Comparison of ENCODE assay signal across 24 cellular contexts in the genomic region with DNA sequence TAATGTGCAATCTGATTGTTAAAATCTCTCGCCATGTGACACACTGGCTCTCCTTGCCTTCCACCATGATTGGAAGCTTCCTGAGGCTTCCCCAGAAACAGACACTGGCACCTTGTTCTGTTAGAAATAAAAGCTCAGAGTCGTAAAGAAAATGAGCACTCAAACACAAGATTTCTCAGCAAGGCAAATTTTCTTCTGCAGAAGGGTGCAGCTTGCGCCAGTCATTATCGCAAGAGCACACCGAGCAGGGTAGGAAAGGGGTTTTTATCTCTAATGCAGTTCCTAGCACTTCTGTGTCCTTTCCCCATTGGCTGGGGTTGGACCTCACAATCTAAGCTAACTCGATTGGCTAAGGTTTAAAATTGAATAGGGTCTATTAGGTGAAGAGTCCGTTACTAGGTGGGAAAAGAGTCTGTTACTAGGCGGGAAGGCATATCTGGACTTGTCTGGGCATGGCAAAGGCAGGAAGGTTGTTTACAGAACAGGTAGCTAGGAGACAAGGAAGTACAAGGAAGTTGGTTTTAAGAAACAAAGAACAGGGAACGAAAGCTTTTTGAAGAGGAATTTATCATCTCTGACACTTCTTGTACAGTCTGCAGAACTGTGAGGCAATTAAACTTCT.
DNase-seq lines count a peak whose midpoint lies in the region; ATAC-seq and TF ChIP-seq lines count a peak whose summit lies in the region.
"Had no signal": no experiment of that assay in that cellular context is flagged by ENCODE, and none has a peak within 500 bp of the region (broad histone marks: within the 10 kb centered on the region; RNA-seq: fewer than 3 reads in every experiment).

No MANE protein-coding gene starts in this region.

- TF ChIP-seq EP300 in SK-N-SH (IDR thresholded peaks at IDR 0.05; ENCODE audit: borderline replicate concordance in 1 of 2, low read depth in 1 of 2, low read length in 1 of 2) = no peak

- no peaks in the 10 kb centered on the region for H3F3A ChIP-seq in SK-N-SH (replicated peaks; ENCODE audit: insufficient read depth)

- no peaks in the 10 kb centered on the region for H3K27me3 Mint-ChIP-seq in type B pancreatic cell
- H3K27me3 Mint-ChIP-seq in activated naive CD8-positive, alpha-beta T cell treated with anti-CD3 and anti-CD28 coated beads for 36 hours = no peaks in the 10 kb centered on the region
- H3K27me3 Mint-ChIP-seq: activated CD4-positive, alpha-beta T cell treated with anti-CD3 and anti-CD28 coated beads for 36 hours; B cell; effector memory CD8-positive, alpha-beta T cell; stimulated activated naive CD8-positive, alpha-beta T cell treated with anti-CD3 and anti-CD28 coated beads, Interleukin-15, amount 100 ng/mL, for 72 hours had no signal

- ATAC-seq in SK-N-SH treated with all-trans-retinoic acid at 6 μM for 48 hours (no peak), esophagus mucosa (peak; percentile 23)
- ATAC-seq: A549; activated CD4-positive, alpha-beta T cell treated with anti-CD3 and anti-CD28 coated beads for 36 hours; activated T-cell treated with anti-CD3 and anti-CD28 coated beads, Interleukin-2, amount 50 U/mL, for 4 hours; effector memory CD8-positive, alpha-beta T cell; mucosa of descending colon; Panc1; stimulated activated naive CD8-positive, alpha-beta T cell treated with anti-CD3 and anti-CD28 coated beads, Interleukin-15, amount 100 ng/mL, for 72 hours had no signal

- no peak overlapping the region for H3K4me2 ChIP-seq in SK-N-SH
- H3K4me2 ChIP-seq: A549 had no signal

- no peaks in the 10 kb centered on the region for H3K9me3 ChIP-seq in SK-N-SH
- H3K9me3 ChIP-seq: colonic mucosa, prostate gland had no signal

- DNase-seq in SK-N-SH (no peak), NCI-H69 (lab: John Stamatoyannopoulos, UW) (peak; percentile 79), type B pancreatic cell (ENCODE audit: extremely low spot score, unreplicated experiment) (no peak), AG20443 (ENCODE audit: low spot score) (no peak)
- no peak for DNase-seq in activated naive CD8-positive, alpha-beta T cell treated with anti-CD3 and anti-CD28 coated beads for 36 hours
- no peak for DNase-seq in stimulated activated CD4-positive, alpha-beta T cell treated with anti-CD3 and anti-CD28 coated beads, Interleukin-4, amount 100 ng/mL, for 24 hours
- DNase-seq: activated CD4-positive, alpha-beta T cell treated with anti-CD3 and anti-CD28 coated beads for 36 hours; activated CD8-positive, alpha-beta memory T cell treated with anti-CD3 and anti-CD28 coated beads for 24 hours; activated naive CD4-positive, alpha-beta T cell treated with Interleukin-2 at 50 U/mL for 16 hours; activated T-cell treated with anti-CD3 and anti-CD28 coated beads, Interleukin-2, amount 50 U/mL, for 4 hours; colonic mucosa; effector memory CD8-positive, alpha-beta T cell; mucosa of descending colon; NCI-H1436 treated with DMSO at 0.1 percent for 48 hours; NCI-H510A treated with DMSO at 0.1 percent for 48 hours; SIG-M5; stimulated activated naive CD8-positive, alpha-beta T cell treated with anti-CD3 and anti-CD28 coated beads, Interleukin-15, amount 100 ng/mL, for 72 hours had no signal

- H2AFZ ChIP-seq in SK-N-SH (ENCODE audit: low read depth) = no peak overlapping the region

- H3K4me1 ChIP-seq in SK-N-SH (ENCODE audit: control insufficient read depth in 1 of 2, insufficient read depth in 2 of 2, low read depth in 1 of 2, low read length in 1 of 2) = peaks cover 0 to 2% of the 10 kb centered on the region in 2 experiments; a peak in 1 of 4 replicates
- H3K4me1 ChIP-seq: A549, colonic mucosa, prostate gland, tibial nerve had no signal

- H4K20me1 ChIP-seq in SK-N-SH (ENCODE audit: insufficient read depth) = no peaks in the 10 kb centered on the region

- peak overlapping the region; percentile 34 for H3K4me3 Mint-ChIP-seq in type B pancreatic cell
- H3K4me3 Mint-ChIP-seq in activated naive CD8-positive, alpha-beta T cell treated with anti-CD3 and anti-CD28 coated beads for 36 hours = no peak overlapping the region
- H3K4me3 Mint-ChIP-seq: activated CD4-positive, alpha-beta T cell treated with anti-CD3 and anti-CD28 coated beads for 36 hours; activated T-cell treated with anti-CD3 and anti-CD28 coated beads, Interleukin-2, amount 50 U/mL, for 4 hours; B cell; effector memory CD8-positive, alpha-beta T cell; stimulated activated naive CD8-positive, alpha-beta T cell treated with anti-CD3 and anti-CD28 coated beads, Interleukin-15, amount 100 ng/mL, for 72 hours had no signal

- no peaks in the 10 kb centered on the region for H3K79me2 ChIP-seq in SK-N-SH (ENCODE audit: insufficient read depth)

- H3K9ac ChIP-seq in SK-N-SH = no peak overlapping the region

- peaks cover 12% of the 10 kb centered on the region for H3K36me3 Mint-ChIP-seq in type B pancreatic cell
- H3K36me3 Mint-ChIP-seq in activated naive CD8-positive, alpha-beta T cell treated with anti-CD3 and anti-CD28 coated beads for 36 hours = peaks cover 12% of the 10 kb centered on the region

- WGBS in SK-N-SH (ENCODE audit: low lambda C conversion rate) = 77% methylated on average over 9 of the region's 9 CpGs

- no peaks in the 10 kb centered on the region for H3K27me3 ChIP-seq in SK-N-SH (ENCODE audit: insufficient read depth)
- H3K27me3 ChIP-seq: colonic mucosa, tibial nerve had no signal

- no peaks in the 10 kb centered on the region for H3K36me3 ChIP-seq in SK-N-SH (replicated peaks in 1 of 2; ENCODE audit: control insufficient read depth in 1 of 2, insufficient read depth in 2 of 2, low read length in 1 of 2)
- H3K36me3 ChIP-seq: colonic mucosa, prostate gland, tibial nerve had no signal

- peaks cover 9% of the 10 kb centered on the region for H3K9me3 Mint-ChIP-seq in type B pancreatic cell
- H3K9me3 Mint-ChIP-seq in activated naive CD8-positive, alpha-beta T cell treated with anti-CD3 and anti-CD28 coated beads for 36 hours = peaks cover 19% of the 10 kb centered on the region

- TF ChIP-seq RAD21 in SK-N-SH (IDR thresholded peaks at IDR 0.05; ENCODE audit: low read length) = no peak

- H3K9me2 ChIP-seq in SK-N-SH = no peaks in the 10 kb centered on the region

- no peak overlapping the region for H3K27ac ChIP-seq in SK-N-SH (ENCODE audit: low read depth in 2 of 2, low read length in 1 of 2)
- H3K27ac ChIP-seq: A549, colonic mucosa, prostate gland, tibial nerve had no signal

- POLR2A ChIA-PET in SK-N-SH (lab: Yijun Ruan, JAX) = no interaction called here

- CTCF ChIA-PET in SK-N-SH (lab: Yijun Ruan, JAX) = no interaction called here

- H3K4me1 Mint-ChIP-seq in type B pancreatic cell (ENCODE audit: unreplicated experiment) = peaks cover 10% of the 10 kb centered on the region
- peaks cover 7% of the 10 kb centered on the region for H3K4me1 Mint-ChIP-seq in activated naive CD8-positive, alpha-beta T cell treated with anti-CD3 and anti-CD28 coated beads for 36 hours
- H3K4me1 Mint-ChIP-seq: B cell had no signal

- H3K27ac Mint-ChIP-seq in type B pancreatic cell = peak overlapping the region; percentile 92
- H3K27ac Mint-ChIP-seq in activated naive CD8-positive, alpha-beta T cell treated with anti-CD3 and anti-CD28 coated beads for 36 hours = no peak overlapping the region
- H3K27ac Mint-ChIP-seq: activated CD4-positive, alpha-beta T cell treated with anti-CD3 and anti-CD28 coated beads for 36 hours; B cell; effector memory CD8-positive, alpha-beta T cell; stimulated activated naive CD8-positive, alpha-beta T cell treated with anti-CD3 and anti-CD28 coated beads, Interleukin-15, amount 100 ng/mL, for 72 hours had no signal

- no peak overlapping the region for H3K4me3 ChIP-seq in SK-N-SH (ENCODE audit: low read depth in 2 of 2, low read length in 1 of 2)
- H3K4me3 ChIP-seq: A549, colonic mucosa, mucosa of descending colon, prostate gland, tibial nerve had no signal

- no peak for TF ChIP-seq CTCF in SK-N-SH (IDR thresholded peaks at IDR 0.05)
- no peak for TF ChIP-seq CTCF in type B pancreatic cell (conservative IDR thresholded peaks at IDR 0.05)

TF ChIP-seq in SK-N-SH, 30 proteins besides CTCF, POLR2A, EP300 and RAD21:
- TF ChIP-seq MAX (IDR thresholded peaks at IDR 0.05; ENCODE audit: low read depth) = no peak
- TF ChIP-seq, protein P1, sequence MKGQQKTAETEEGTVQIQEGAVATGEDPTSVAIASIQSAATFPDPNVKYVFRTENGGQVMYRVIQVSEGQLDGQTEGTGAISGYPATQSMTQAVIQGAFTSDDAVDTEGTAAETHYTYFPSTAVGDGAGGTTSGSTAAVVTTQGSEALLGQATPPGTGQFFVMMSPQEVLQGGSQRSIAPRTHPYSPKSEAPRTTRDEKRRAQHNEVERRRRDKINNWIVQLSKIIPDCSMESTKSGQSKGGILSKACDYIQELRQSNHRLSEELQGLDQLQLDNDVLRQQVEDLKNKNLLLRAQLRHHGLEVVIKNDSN (IDR thresholded peaks at IDR 0.05; ENCODE audit: borderline replicate concordance, low read depth) = 0 out of 2 replicates have a peak, but pooled peaks have one; percentile 15

TF ChIP-seq in SK-N-SH treated with all-trans-retinoic acid at 6 μM for 48 hours, 23 proteins besides CTCF, POLR2A, EP300 and RAD21 (continues in another document):
- TF ChIP-seq, protein P2, sequence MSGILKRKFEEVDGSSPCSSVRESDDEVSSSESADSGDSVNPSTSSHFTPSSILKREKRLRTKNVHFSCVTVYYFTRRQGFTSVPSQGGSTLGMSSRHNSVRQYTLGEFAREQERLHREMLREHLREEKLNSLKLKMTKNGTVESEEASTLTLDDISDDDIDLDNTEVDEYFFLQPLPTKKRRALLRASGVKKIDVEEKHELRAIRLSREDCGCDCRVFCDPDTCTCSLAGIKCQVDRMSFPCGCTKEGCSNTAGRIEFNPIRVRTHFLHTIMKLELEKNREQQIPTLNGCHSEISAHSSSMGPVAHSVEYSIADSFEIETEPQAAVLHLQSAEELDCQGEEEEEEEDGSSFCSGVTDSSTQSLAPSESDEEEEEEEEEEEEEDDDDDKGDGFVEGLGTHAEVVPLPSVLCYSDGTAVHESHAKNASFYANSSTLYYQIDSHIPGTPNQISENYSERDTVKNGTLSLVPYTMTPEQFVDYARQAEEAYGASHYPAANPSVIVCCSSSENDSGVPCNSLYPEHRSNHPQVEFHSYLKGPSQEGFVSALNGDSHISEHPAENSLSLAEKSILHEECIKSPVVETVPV (CRISPR knock-in tag; IDR thresholded peaks at IDR 0.05) = no peak
- TF ChIP-seq ZFP3 (CRISPR knock-in tag; IDR thresholded peaks at IDR 0.05) (no peak), PPARA (CRISPR knock-in tag; IDR thresholded peaks at IDR 0.05; ENCODE audit: borderline replicate concordance) (no peak), SNAI2 (CRISPR knock-in tag; IDR thresholded peaks at IDR 0.05) (no peak)
